In genomic region chr11:67354314-67355022, GRCh38 we compare ENCODE assay signal across 1 cellular context.
TF ChIP-seq lines count a peak whose summit lies in the region.

No MANE protein-coding gene starts in this region.

TF ChIP-seq in K562, 482 proteins besides CTCF, POLR2A, EP300 and RAD21 (continues in another document):
- TF ChIP-seq NR3C1 (CRISPR knock-in tag; IDR thresholded peaks at IDR 0.05) (no peak), PCBP2 (IDR thresholded peaks at IDR 0.05; ENCODE audit: low read depth, low read length, poor library complexity, severe bottlenecking) (no peak), BACH1 (tag; IDR thresholded peaks at IDR 0.05) (peak; percentile 79; the same call in 1 of the 2 replicates), ZNF717 (CRISPR knock-in tag; IDR thresholded peaks at IDR 0.05) (no peak), HDAC1 (IDR thresholded peaks at IDR 0.05) (no peak; a peak in 1 of 4 replicates), ZNF239 (CRISPR knock-in tag; IDR thresholded peaks at IDR 0.05) (no peak), PRDM10 (IDR thresholded peaks at IDR 0.05; ENCODE audit: partially characterized antibody) (no peak), NR2C1 (IDR thresholded peaks at IDR 0.05) (peak; percentile 92), NR2C1 (tag; IDR thresholded peaks at IDR 0.05) (peak; percentile 96), FOXJ3 (CRISPR knock-in tag; IDR thresholded peaks at IDR 0.05) (no peak), ZNF277 (CRISPR knock-in tag; IDR thresholded peaks at IDR 0.05; ENCODE audit: borderline replicate concordance) (no peak), MLLT1 (IDR thresholded peaks at IDR 0.05) (no peak), ID3 (CRISPR knock-in tag; IDR thresholded peaks at IDR 0.05) (no peak), ID3 (tag; IDR thresholded peaks at IDR 0.05) (peak; percentile 92), ZMIZ1 (IDR thresholded peaks at IDR 0.05; ENCODE audit: low read depth in 2 of 2, low read length in 2 of 2) (0 out of 4 replicates have a peak, but pooled peaks of 1 of the 2 experiments have one; percentile 24), TEAD4 (IDR thresholded peaks at IDR 0.05; ENCODE audit: low read length) (peak; percentile 14; the same call in 1 of the 2 replicates), TEAD4 (CRISPR knock-in tag; IDR thresholded peaks at IDR 0.05; ENCODE audit: borderline replicate concordance) (no peak), AFF1 (IDR thresholded peaks at IDR 0.05; ENCODE audit: low read depth in 1 of 2, partially characterized antibody in 2 of 2) (peak in 1 of 2 experiments; percentile 26), SREBF2 (CRISPR knock-in tag; IDR thresholded peaks at IDR 0.05) (no peak), FOXK2 (conservative IDR thresholded peaks at IDR 0.05 in 1 of 2, IDR thresholded peaks at IDR 0.05 in 1 of 2; ENCODE audit: low read depth in 2 of 2) (peak; percentile 40 to 55; a peak in 2 of 4 replicates), GABPA (tag; conservative IDR thresholded peaks at IDR 0.05; ENCODE audit: low read depth) (peak; percentile 58), HOXB6 (CRISPR knock-in tag; IDR thresholded peaks at IDR 0.05; ENCODE audit: borderline replicate concordance) (no peak), GATAD2A (IDR thresholded peaks at IDR 0.05) (peak; percentile 22; the same call in 1 of the 2 replicates), ZNF121 (CRISPR knock-in tag; conservative IDR thresholded peaks at IDR 0.05) (no peak), MAX (CRISPR knock-in tag; IDR thresholded peaks at IDR 0.05) (0 out of 2 replicates have a peak, but pooled peaks have one; percentile 49), ARID1B (IDR thresholded peaks at IDR 0.05) (peak; percentile 87), CREB3L1 (IDR thresholded peaks at IDR 0.05; ENCODE audit: borderline replicate concordance, low read depth) (no peak), MAZ (CRISPR knock-in tag; conservative IDR thresholded peaks at IDR 0.05 in 1 of 2, IDR thresholded peaks at IDR 0.05 in 1 of 2) (peak in 1 of 2 experiments; percentile 69; a peak in 1 of 4 replicates), MYNN (IDR thresholded peaks at IDR 0.05) (no peak), MYNN (CRISPR knock-in tag; IDR thresholded peaks at IDR 0.05) (no peak), ARNT (IDR thresholded peaks at IDR 0.05) (peak in 1 of 2 experiments; percentile 61; a peak in 1 of 4 replicates), ZBTB1 (CRISPR knock-in tag; IDR thresholded peaks at IDR 0.05; ENCODE audit: borderline replicate concordance, low read depth) (0 out of 2 replicates have a peak, but pooled peaks have one; percentile 16), ZNF696 (CRISPR knock-in tag; conservative IDR thresholded peaks at IDR 0.05) (no peak), POLR2AphosphoS2 (IDR thresholded peaks at IDR 0.05; ENCODE audit: low read length) (no peak), ZNF263 (CRISPR knock-in tag; IDR thresholded peaks at IDR 0.05; ENCODE audit: borderline replicate concordance) (no peak; the same call in 1 of the 2 replicates), TAF1 (IDR thresholded peaks at IDR 0.05; ENCODE audit: control insufficient read depth, extremely low read depth, insufficient read depth, low read length, severe bottlenecking) (peak; percentile 46), PHF8 (IDR thresholded peaks at IDR 0.05; ENCODE audit: borderline replicate concordance, low read length) (0 out of 2 replicates have a peak, but pooled peaks have one; percentile 13), SMAD4 (CRISPR knock-in tag; conservative IDR thresholded peaks at IDR 0.05) (peak; percentile 79), HDAC2 (IDR thresholded peaks at IDR 0.05) (peak; percentile 60; the same call in 1 of the 2 replicates), MEIS2 (IDR thresholded peaks at IDR 0.05; ENCODE audit: partially characterized antibody) (peak; percentile 87), DMBX1 (CRISPR knock-in tag; IDR thresholded peaks at IDR 0.05; ENCODE audit: borderline replicate concordance) (peak; percentile 57; the same call in 1 of the 2 replicates), ZKSCAN1 (IDR thresholded peaks at IDR 0.05; ENCODE audit: low read depth, low read length) (no peak), NFE2L1 (tag; IDR thresholded peaks at IDR 0.05; ENCODE audit: borderline replicate concordance, low read depth) (no peak), RCOR1 (IDR thresholded peaks at IDR 0.05; ENCODE audit: borderline replicate concordance in 1 of 2, low read depth in 2 of 2, low read length in 2 of 2) (peak in 1 of 2 experiments; percentile 67; a peak in 2 of 4 replicates)
